8 cellular contexts compared by ENCODE assay signal in the genomic region with DNA sequence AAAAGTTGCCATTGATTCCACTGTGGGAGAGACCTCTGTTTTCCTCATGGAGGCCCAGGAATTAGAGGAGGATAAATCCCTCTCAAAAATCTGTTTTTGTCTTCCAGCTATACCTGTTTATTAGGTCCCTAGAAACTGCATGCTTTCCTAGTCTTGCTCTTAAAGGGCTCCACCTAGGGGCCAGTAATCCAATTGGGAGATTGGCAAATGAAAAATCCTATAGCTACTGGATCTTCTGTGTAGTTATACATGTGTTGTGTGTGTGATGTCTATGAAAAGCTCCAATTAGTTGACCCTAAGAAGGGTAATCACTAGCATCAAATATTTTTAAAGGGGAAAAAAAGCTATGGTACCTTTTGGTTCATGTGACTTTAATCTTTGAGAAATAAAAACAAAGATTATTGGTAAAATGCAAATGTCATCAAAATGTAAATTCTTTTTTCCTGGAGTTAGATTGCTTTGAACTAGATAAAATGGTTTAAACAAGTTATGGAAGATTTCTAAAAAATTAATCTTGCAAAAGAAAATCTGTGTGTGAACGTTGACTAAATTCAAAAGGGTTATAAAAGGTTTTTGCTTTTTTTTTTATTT.
DNase-seq lines count a peak whose midpoint lies in the region; ATAC-seq and TF ChIP-seq lines count a peak whose summit lies in the region.

No MANE protein-coding gene starts in this region.

- H3K36me3 ChIP-seq in IMR-90 (ENCODE audit: control insufficient read depth, insufficient read depth, low read length), result no peaks in the 10 kb centered on the region
- H3K36me3 ChIP-seq in RWPE2 (ENCODE audit: low read depth), result no peaks in the 10 kb centered on the region
- no peaks in the 10 kb centered on the region for H3K36me3 ChIP-seq in stomach

- H3K4me2 ChIP-seq in IMR-90 (ENCODE audit: low read depth, low read length), result no peak overlapping the region

- dilution Hi-C loops in IMR-90 (cut with HindIII; ENCODE audit: low sequenced_read_pairs, unreplicated experiment), result no loop called here

- H2BK5ac ChIP-seq in IMR-90 (ENCODE audit: low read depth, low read length, poor library complexity, severe bottlenecking), result no peak overlapping the region

- H4K91ac ChIP-seq in IMR-90 (ENCODE audit: insufficient read depth, low read depth, low read length), result no peak overlapping the region

- POLR2A ChIA-PET in IMR-90 (lab: Charles Lee; ENCODE audit: unreplicated experiment), result no interaction called here

- no peak overlapping the region for H3K56ac ChIP-seq in IMR-90 (ENCODE audit: extremely low read depth, insufficient read depth, low read length)

- H2AFZ ChIP-seq in IMR-90 (replicated peaks; ENCODE audit: low read length, poor library complexity), result no peak overlapping the region

- H2AK5ac ChIP-seq in IMR-90 (ENCODE audit: low read depth, low read length), result no peak overlapping the region

- H4K8ac ChIP-seq in IMR-90 (ENCODE audit: low read depth in 2 of 2, low read length in 2 of 2), result no peak overlapping the region

- H3K27ac ChIP-seq in IMR-90 (ENCODE audit: insufficient read depth, low read length) (no peak overlapping the region), RWPE2 (ENCODE audit: poor library complexity, severe bottlenecking) (no peak overlapping the region), stomach (no peak overlapping the region)

- ATAC-seq in IMR-90 (ENCODE audit: low read depth), result peak; percentile 69
- peak; percentile 45; the same call in 1 of the 3 replicates for ATAC-seq in RWPE2 (ENCODE audit: low read depth)

- H3K23ac ChIP-seq in IMR-90 (ENCODE audit: low read depth, low read length), result no peak overlapping the region

- H3K9me3 ChIP-seq in IMR-90 (ENCODE audit: control insufficient read depth, insufficient read depth, low read length), result no peaks in the 10 kb centered on the region
- H3K9me3 ChIP-seq in RWPE2 (ENCODE audit: severe bottlenecking), result no peaks in the 10 kb centered on the region
- no peaks in the 10 kb centered on the region for H3K9me3 ChIP-seq in stomach

- H3K4me3 ChIP-seq in IMR-90 (ENCODE audit: insufficient read depth, low read depth, low read length) (no peak overlapping the region), RWPE2 (ENCODE audit: severe bottlenecking) (no peak overlapping the region), foreskin fibroblast (ENCODE audit: low read depth in 1 of 2, low read length in 2 of 2) (no peak overlapping the region), stomach (no peak overlapping the region)

- no peak for TF ChIP-seq EP300 in stomach (IDR thresholded peaks at IDR 0.05)

- no CpG with 5 or more reads among the region's 1 CpG for WGBS in IMR-90 (ENCODE audit: extremely low coverage in 2 of 2, insufficient read length in 1 of 2), 2 experiments
- 64 to 85% (median 77%) methylated on average over 1 of the region's 1 CpG for WGBS in stomach, 5 donors

- 0 out of 2 replicates have a peak, but pooled peaks cover 5% of the 10 kb centered on the region for H3K9me1 ChIP-seq in IMR-90 (ENCODE audit: insufficient read depth, low read length)

- no peak overlapping the region for H3K9ac ChIP-seq in IMR-90 (ENCODE audit: low read depth, low read length)

- H4K5ac ChIP-seq in IMR-90 (ENCODE audit: low read depth, low read length), result no peak overlapping the region

- H3K4ac ChIP-seq in IMR-90 (ENCODE audit: low read depth, low read length), result no peak overlapping the region

- H3K18ac ChIP-seq in IMR-90 (ENCODE audit: low read depth, low read length), result no peak overlapping the region

- no peak overlapping the region for H2BK15ac ChIP-seq in IMR-90 (ENCODE audit: low read depth, low read length)

- H3K4me1 ChIP-seq in IMR-90 (ENCODE audit: control insufficient read depth, insufficient read depth, low read length), result peaks cover 2% of the 10 kb centered on the region; the same call in 1 of the 2 replicates
- peaks cover 26% of the 10 kb centered on the region for H3K4me1 ChIP-seq in RWPE2 (ENCODE audit: insufficient read depth, poor library complexity, severe bottlenecking)
- no peaks in the 10 kb centered on the region for H3K4me1 ChIP-seq in stomach

- intact Hi-C loops in IMR-90 (cut with micrococcal nuclease), result loop anchor here (2.0 kb wide), 1 partner anchor 40 kb away; no protein-coding TSS in a partner anchor
- intact Hi-C loops in stomach (cut with DNase I; ENCODE audit: low total_unique reads), result no loop called here
- intact Hi-C loops in posterior cingulate gyrus (cut with DNase I), result no loop called here

- DNase-seq in Caki2 (ENCODE audit: low read depth) (peak; percentile 32), IMR-90 (peak; percentile 60), RWPE2 (ENCODE audit: low spot score) (no peak), foreskin fibroblast (peak; percentile 27 to 69), stomach (no peak), AG20443 (ENCODE audit: low spot score) (no peak), NCI-H2196 treated with DMSO at 0.1 percent for 48 hours (lab: John Stamatoyannopoulos, UW; ENCODE audit: unreplicated experiment) (no peak), posterior cingulate gyrus (no peak)

- no peaks in the 10 kb centered on the region for H4K20me1 ChIP-seq in IMR-90 (ENCODE audit: insufficient read depth, low read length)

- no peak overlapping the region for H2BK120ac ChIP-seq in IMR-90 (ENCODE audit: low read depth, low read length)

- H2BK20ac ChIP-seq in IMR-90 (ENCODE audit: low read depth, low read length), result no peak overlapping the region

- TF ChIP-seq POLR2A in IMR-90 (IDR thresholded peaks at IDR 0.05; ENCODE audit: low read depth, low read length) (no peak), stomach (IDR thresholded peaks at IDR 0.05) (no peak)

- no peaks in the 10 kb centered on the region for H3K79me1 ChIP-seq in IMR-90 (ENCODE audit: low read depth in 1 of 2, low read length in 2 of 2)

- no peak overlapping the region for H2AK9ac ChIP-seq in IMR-90 (replicated peaks; ENCODE audit: low read depth, low read length, poor library complexity)

- TF ChIP-seq RAD21 in IMR-90 (IDR thresholded peaks at IDR 0.05; ENCODE audit: low read length), result peak; percentile 62

- in situ Hi-C loops in Caki2 (cut with HindIII; ENCODE audit: low pct_unique_long_range_greater_than_20kb, low sequenced_read_pairs) (no loop called here), IMR-90 (cut with MboI; ENCODE audit: low sequenced_read_pairs) (no loop called here)

- H3K14ac ChIP-seq in IMR-90 (replicated peaks; ENCODE audit: low read depth, low read length), result no peak overlapping the region

- BruUV-seq in IMR-90 (replicated peaks; lab: Mats Ljungman, UMichigan), result no TSS peak

- H3K27me3 ChIP-seq in IMR-90 (ENCODE audit: control insufficient read depth, insufficient read depth, low read length) (no peaks in the 10 kb centered on the region), RWPE2 (ENCODE audit: insufficient read depth, poor library complexity, severe bottlenecking) (no peaks in the 10 kb centered on the region), stomach (no peaks in the 10 kb centered on the region)

- CTCF ChIA-PET in IMR-90 (lab: Yijun Ruan, JAX), result interaction anchor here (0.6 to 1.9 kb wide), 14 partner anchors 9 to 494 kb away, joined by 3 to 7 read pairs (median 3); no protein-coding TSS in a partner anchor

- TF ChIP-seq CTCF in IMR-90 (conservative IDR thresholded peaks at IDR 0.05; ENCODE audit: low read depth, low read length), result peak; percentile 72
- TF ChIP-seq CTCF in RWPE2 (IDR thresholded peaks at IDR 0.05; ENCODE audit: poor library complexity, severe bottlenecking), result peak; percentile 85
- TF ChIP-seq CTCF in foreskin fibroblast (IDR thresholded peaks at IDR 0.05; ENCODE audit: low read depth, low read length), result peak; percentile 83
- peak in 4 of 7 experiments; percentile 36 to 57 (median 50) for TF ChIP-seq CTCF in stomach (IDR thresholded peaks at IDR 0.05)

TF ChIP-seq in IMR-90, 13 proteins besides CTCF, POLR2A, EP300 and RAD21:
- peak; percentile 46; the same call in 1 of the 2 replicates for TF ChIP-seq SMC3 (IDR thresholded peaks at IDR 0.05; ENCODE audit: low read depth, low read length)
- TF ChIP-seq NFE2L2 (IDR thresholded peaks at IDR 0.05; ENCODE audit: low read depth, low read length), result no peak
TF ChIP-seq in IMR-90: peak in this region for 1.

Comparison
In these comparisons a context has a peak if more than half of its experiments do, and no peak if none do; other contexts are left out.
1. DNase-seq: peak in Caki2 (single experiment), IMR-90 (single experiment) and foreskin fibroblast (2 of 2); none in RWPE2 (single experiment), stomach (single experiment), AG20443 (single experiment), NCI-H2196 treated with DMSO at 0.1 percent for 48 hours (single experiment) and posterior cingulate gyrus (0 of 10).
2. Peak in every context shown above with its lines, with median percentiles within 50 percentile points of each other: CTCF ChIP-seq.